16 cellular contexts compared by ENCODE assay signal in the genomic region with DNA sequence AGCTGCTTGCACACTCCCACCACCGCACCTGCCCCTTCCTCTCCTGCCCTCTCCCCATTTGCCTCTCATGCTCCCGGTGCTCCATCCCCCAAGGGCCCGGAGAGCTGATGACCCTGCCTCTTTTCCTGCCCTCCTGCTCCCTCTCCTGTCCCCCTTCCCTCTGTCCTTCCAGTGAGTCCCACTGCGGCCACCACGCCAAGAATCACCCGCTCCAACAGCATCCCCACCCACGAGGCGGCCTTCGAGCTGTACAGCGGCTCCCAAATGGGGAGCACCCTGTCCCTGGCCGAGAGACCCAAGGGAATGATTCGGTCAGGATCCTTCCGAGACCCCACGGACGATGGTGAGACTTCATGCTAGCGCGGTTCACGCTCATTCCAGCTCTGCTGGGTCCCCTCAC.
"Had no signal": no experiment of that assay in that cellular context is flagged by ENCODE, and none has a peak within 500 bp of the region (broad histone marks: within the 10 kb centered on the region; RNA-seq: fewer than 3 reads in every experiment).

No MANE protein-coding gene starts in this region.

- H3K4me3 Mint-ChIP-seq: central memory CD8-positive, alpha-beta T cell; effector memory CD8-positive, alpha-beta T cell; nephron; stimulated activated naive CD8-positive, alpha-beta T cell treated with anti-CD3 and anti-CD28 coated beads, Interleukin-15, amount 100 ng/mL, for 72 hours had no signal

- H3K4me1 Mint-ChIP-seq: central memory CD8-positive, alpha-beta T cell had no signal

- ATAC-seq: effector memory CD8-positive, alpha-beta T cell; gastrocnemius medialis; psoas muscle; sciatic nerve; stimulated activated naive CD8-positive, alpha-beta T cell treated with anti-CD3 and anti-CD28 coated beads, Interleukin-15, amount 100 ng/mL, for 72 hours had no signal

- H3K4me3 ChIP-seq: gastrocnemius medialis, psoas muscle, tibial nerve, uterus had no signal

- H3K36me3 ChIP-seq: gastrocnemius medialis, uterus had no signal

- FAIRE-seq: keratinocyte had no signal

- DNase-seq: activated CD4-positive, alpha-beta T cell treated with anti-CD3 and anti-CD28 coated beads for 1 hour; activated CD4-positive, alpha-beta T cell treated with anti-CD3 and anti-CD28 coated beads, Interleukin-2, amount 50 U/mL, for 4 hours; activated naive CD4-positive, alpha-beta T cell; activated T-cell treated with anti-CD3 and anti-CD28 coated beads for 4 hours; effector memory CD8-positive, alpha-beta T cell; gastrocnemius medialis; occipital lobe; psoas muscle; stimulated activated naive CD8-positive, alpha-beta T cell treated with anti-CD3 and anti-CD28 coated beads, Interleukin-15, amount 100 ng/mL, for 72 hours; uterus had no signal

- H3K27me3 Mint-ChIP-seq: central memory CD8-positive, alpha-beta T cell; stimulated activated naive CD8-positive, alpha-beta T cell treated with anti-CD3 and anti-CD28 coated beads, Interleukin-15, amount 100 ng/mL, for 72 hours had no signal

- H3K27ac ChIP-seq: epithelial cell of prostate had no signal

- H3K27ac Mint-ChIP-seq: effector memory CD8-positive, alpha-beta T cell; stimulated activated naive CD8-positive, alpha-beta T cell treated with anti-CD3 and anti-CD28 coated beads, Interleukin-15, amount 100 ng/mL, for 72 hours had no signal

- H3K27me3 ChIP-seq: gastrocnemius medialis, tibial nerve, uterus had no signal

- H3K9me3 Mint-ChIP-seq: central memory CD8-positive, alpha-beta T cell; effector memory CD8-positive, alpha-beta T cell; nephron; stimulated activated naive CD8-positive, alpha-beta T cell treated with anti-CD3 and anti-CD28 coated beads, Interleukin-15, amount 100 ng/mL, for 72 hours had no signal

- H3K9me3 ChIP-seq: gastrocnemius medialis, psoas muscle, tibial nerve, uterus had no signal
